6 cellular contexts compared by ENCODE assay signal in genomic region chr9:137579259-137579604, GRCh38.
A peak's percentile ranks its signal among the peaks of the same experiment; 100 is the strongest.
DNase-seq lines count a peak whose midpoint lies in the region; FAIRE-seq and TF ChIP-seq lines count a peak whose summit lies in the region.

No MANE protein-coding gene starts in this region.

- H3K27me3 ChIP-seq in SU-DHL-6 (ENCODE audit: low read length) (no peaks in the 10 kb centered on the region), iPS-20b (ENCODE audit: insufficient read depth, low read length) (no peaks in the 10 kb centered on the region)

- H3K4me3 ChIP-seq in AG04449 (ENCODE audit: low read depth, low read length) (peak overlapping the region; percentile 95), SU-DHL-6 (ENCODE audit: insufficient read depth, low read length, poor library complexity, severe bottlenecking) (no peak overlapping the region), iPS-20b (ENCODE audit: low read length) (peak overlapping the region; percentile 88)

- peaks cover 11% of the 10 kb centered on the region for H3K4me1 ChIP-seq in iPS-20b (ENCODE audit: insufficient read depth, low read length)

- no peak for TF ChIP-seq CTCF in AG04449 (IDR thresholded peaks at IDR 0.05; ENCODE audit: insufficient read depth, low read length, missing control alignments)
- no peak for TF ChIP-seq CTCF in SU-DHL-6 (IDR thresholded peaks at IDR 0.05; ENCODE audit: insufficient read depth, low read length, poor library complexity, severe bottlenecking)

- H3K27ac ChIP-seq in SU-DHL-6 (ENCODE audit: low read depth, low read length) = no peak overlapping the region
- no peak overlapping the region for H3K27ac ChIP-seq in iPS-20b (ENCODE audit: low read length)

- no peaks in the 10 kb centered on the region for H3K9me3 ChIP-seq in SU-DHL-6 (ENCODE audit: insufficient read depth, low read length)
- no peaks in the 10 kb centered on the region for H3K9me3 ChIP-seq in iPS-20b (ENCODE audit: insufficient read depth, low read depth, low read length)

- peak overlapping the region; percentile 33 for H3K4me2 ChIP-seq in SU-DHL-6 (ENCODE audit: low read depth, low read length, poor library complexity, severe bottlenecking)

- no peaks in the 10 kb centered on the region for H3K36me3 ChIP-seq in SU-DHL-6 (ENCODE audit: low read length)
- peaks cover 57% of the 10 kb centered on the region for H3K36me3 ChIP-seq in iPS-20b (ENCODE audit: insufficient read depth, low read depth, low read length)

- no peak for DNase-seq in AG04449 (ENCODE audit: low read depth, low spot score)
- DNase-seq in GM19239 (ENCODE audit: insufficient read length, low spot score) = no peak
- DNase-seq in retina = no peak
- no peak for DNase-seq in activated CD8-positive, alpha-beta memory T cell treated with anti-CD3 and anti-CD28 coated beads, Interleukin-2, amount 50 U/mL, for 4 hours

- H3K79me2 ChIP-seq in SU-DHL-6 (ENCODE audit: insufficient read depth, low read length) = peaks cover 23% of the 10 kb centered on the region

- H3K9me2 ChIP-seq in SU-DHL-6 (replicated peaks; ENCODE audit: insufficient read depth, low read length) = no peaks in the 10 kb centered on the region

- no peak overlapping the region for H2AFZ ChIP-seq in SU-DHL-6 (ENCODE audit: low read depth, low read length, severe bottlenecking)

- POLR2A ChIA-PET in AG04449 (lab: Yijun Ruan, JAX) = interaction anchor here (0.6 to 1.0 kb wide), 2 partner anchors 9 to 93 kb away, joined by 3 read pairs; no protein-coding TSS in a partner anchor

- no peak for FAIRE-seq in GM19239 (lab: Jason Lieb, UNC)

- CTCF ChIA-PET in AG04449 (lab: Yijun Ruan, JAX) = interaction anchor here (0.8 to 5.3 kb wide), 13 partner anchors 10 to 121 kb away, joined by 3 to 91 read pairs (median 6); partner anchors contain the start of genes MRPL41, PNPLA7 and ZMYND19

- H4K20me1 ChIP-seq in SU-DHL-6 (ENCODE audit: low read depth, low read length) = no peaks in the 10 kb centered on the region; the same call in 1 of the 2 replicates

- peak overlapping the region; percentile 90 for H3K9ac ChIP-seq in SU-DHL-6 (ENCODE audit: low read length)
- H3K9ac ChIP-seq in iPS-20b (ENCODE audit: low read depth, low read length) = peak overlapping the region; percentile 39; the same call in 1 of the 2 replicates

- H3F3A ChIP-seq in SU-DHL-6 (ENCODE audit: insufficient read depth) = 0 out of 2 replicates have a peak, but pooled peaks cover 8% of the 10 kb centered on the region
